20 cellular contexts compared by ENCODE assay signal in the genomic region with DNA sequence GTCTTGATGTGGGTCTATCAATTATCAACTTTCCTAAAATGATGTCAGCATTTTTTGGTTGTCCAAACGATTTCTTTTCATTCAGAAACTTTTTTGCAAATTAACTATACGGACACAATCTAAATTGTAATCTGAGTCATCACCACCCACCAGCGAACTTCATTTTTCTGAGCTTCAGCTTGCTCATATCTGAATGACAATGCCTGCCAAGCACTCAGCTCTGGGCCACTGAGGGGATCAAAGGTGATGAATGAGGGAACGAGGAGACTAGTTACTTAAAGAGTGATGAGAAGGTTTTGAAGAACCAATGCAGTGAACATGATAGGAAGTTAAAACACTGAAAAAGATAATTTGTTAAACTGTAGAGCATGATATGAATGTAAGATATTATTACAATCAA. TPM values are rescaled to one million over a fixed set of nuclear protein-coding genes. Genes with fewer than 3 reads are reported as not detected.
DNase-seq lines count a peak whose midpoint lies in the region; TF ChIP-seq lines count a peak whose summit lies in the region.
"Had no signal": no experiment of that assay in that cellular context is flagged by ENCODE, and none has a peak within 500 bp of the region (broad histone marks: within the 10 kb centered on the region; RNA-seq: fewer than 3 reads in every experiment).

No MANE protein-coding gene starts in this region.

- intact Hi-C loops in uterus (cut with DNase I; ENCODE audit: low total_unique reads): no loop called here

- H3K4me3 ChIP-seq in BE2C (ENCODE audit: low read depth, low read length) (no peak overlapping the region), uterus (no peak overlapping the region)
- H3K4me3 ChIP-seq: ascending aorta; BLaER1 treated with 17β-estradiol and CSF1 and Interleukin-3, amounts not matched to agents 10 nM and 100 nM; coronary artery; gastroesophageal sphincter; K562; left ventricle myocardium inferior; right atrium auricular region; SJSA1 had no signal

- no peaks in the 10 kb centered on the region for H3K27me3 ChIP-seq in BE2C
- H3K27me3 ChIP-seq in uterus: no peaks in the 10 kb centered on the region
- H3K27me3 ChIP-seq: ascending aorta; BLaER1 treated with 17β-estradiol and CSF1 and Interleukin-3, amounts not matched to agents 10 nM and 100 nM; gastroesophageal sphincter; neutrophil; right atrium auricular region; SJSA1 had no signal

- no peak for TF ChIP-seq POLR2A in uterus (IDR thresholded peaks at IDR 0.05)

- DNase-seq in Ammon's horn (ENCODE audit: low spot score) (peak; percentile 25), ELR (ENCODE audit: low read depth) (peak; percentile 69), glomerular visceral epithelial cell (ENCODE audit: extremely low spot score) (peak; percentile 13), occipital lobe (lab: John Stamatoyannopoulos, UW) (no peak), BE2C (no peak), uterus (no peak)
- DNase-seq in activated T-cell treated with anti-CD3 and anti-CD28 coated beads, Interleukin-2, amount 50 U/mL, for 48 hours: peak; percentile 44 to 49
- DNase-seq: GF-D8, left ventricle myocardium inferior, NCI-H1092, NCI-H526 treated with DMSO at 0.1 percent for 48 hours, OCI-M1 had no signal

- H3K4me1 ChIP-seq in BE2C: no peaks in the 10 kb centered on the region
- H3K4me1 ChIP-seq in uterus: no peaks in the 10 kb centered on the region
- H3K4me1 ChIP-seq: BLaER1 treated with 17β-estradiol and CSF1 and Interleukin-3, amounts not matched to agents 10 nM and 100 nM; gastroesophageal sphincter; left ventricle myocardium inferior; right atrium auricular region had no signal

- no peaks in the 10 kb centered on the region for H3K36me3 ChIP-seq in BE2C
- no peaks in the 10 kb centered on the region for H3K36me3 ChIP-seq in uterus
- H3K36me3 ChIP-seq: ascending aorta; BLaER1 treated with 17β-estradiol and CSF1 and Interleukin-3, amounts not matched to agents 10 nM and 100 nM; gastroesophageal sphincter; left ventricle myocardium inferior; neutrophil; right atrium auricular region; SJSA1 had no signal

- no peak overlapping the region for H3K27ac ChIP-seq in uterus
- H3K27ac ChIP-seq: BLaER1 treated with 17β-estradiol and CSF1 and Interleukin-3, amounts not matched to agents 10 nM and 100 nM; coronary artery; gastroesophageal sphincter; left ventricle myocardium inferior; neutrophil; right atrium auricular region; SJSA1 had no signal

- TF ChIP-seq CTCF in BE2C (IDR thresholded peaks at IDR 0.05; ENCODE audit: low read depth, low read length): no peak
- no peak for TF ChIP-seq CTCF in uterus (IDR thresholded peaks at IDR 0.05)

- no peaks in the 10 kb centered on the region for H3K9me3 ChIP-seq in BE2C
- no peaks in the 10 kb centered on the region for H3K9me3 ChIP-seq in uterus
- H3K9me3 ChIP-seq: ascending aorta, gastroesophageal sphincter, left ventricle myocardium inferior, neutrophil, right atrium auricular region, SJSA1 had no signal

RNA-seq across cellular contexts. Expression of a gene that starts 14.9 kb away (rescaled TPM):
- total RNA-seq in occipital lobe: 73.5 TPM
- polyA plus RNA-seq in BE2C (2012; ENCODE audit: insufficient read depth, insufficient read length, low read depth): 13.5 TPM
- total RNA-seq in uterus: 100 to 1,000 TPM in 2 of 4 donors, 10 to 100 TPM in 2; 40.7 to 397 (median 101) TPM

Comparison
In these comparisons a context has a peak if more than half of its experiments do, and no peak if none do; other contexts are left out.
1. DNase-seq: peak in Ammon's horn (single experiment), ELR (single experiment), activated T-cell treated with anti-CD3 and anti-CD28 coated beads, Interleukin-2, amount 50 U/mL, for 48 hours (2 of 2) and glomerular visceral epithelial cell (single experiment); none in occipital lobe (single experiment), BE2C (single experiment) and uterus (0 of 2).